ENCODE assay signal across 15 cellular contexts in genomic region chr21:32364801-32365200, GRCh38. TPM values are rescaled to one million over a fixed set of nuclear protein-coding genes. Genes with fewer than 3 reads are reported as not detected.
A peak's percentile ranks its signal among the peaks of the same experiment; 100 is the strongest.
DNase-seq lines count a peak whose midpoint lies in the region; ATAC-seq and TF ChIP-seq lines count a peak whose summit lies in the region.
"Had no signal": no experiment of that assay in that cellular context is flagged by ENCODE, and none has a peak within 500 bp of the region (broad histone marks: within the 10 kb centered on the region; RNA-seq: fewer than 3 reads in every experiment).

No MANE protein-coding gene starts in this region.

- H3K36me3 Mint-ChIP-seq in nephron (ENCODE audit: low read depth): peaks cover 65% of the 10 kb centered on the region

- intact Hi-C loops in left ventricle myocardium inferior (cut with micrococcal nuclease): no loop called here
- intact Hi-C loops in Right ventricle myocardium inferior (cut with DNase I): no loop called here
- intact Hi-C loops in dorsolateral prefrontal cortex (cut with DNase I): no loop called here
- intact Hi-C loops in uterus (cut with DNase I; ENCODE audit: low total_unique reads): no loop called here

- H3K27ac Mint-ChIP-seq in nephron: peak overlapping the region; percentile 84 to 98 (median 94)

- no peak for TF ChIP-seq POLR2A in uterus (IDR thresholded peaks at IDR 0.05)

- no peak overlapping the region for H3K4me3 Mint-ChIP-seq in nephron

- peaks cover 40% of the 10 kb centered on the region for H3K4me1 ChIP-seq in left ventricle myocardium inferior
- peaks cover 12 to 15% of the 10 kb centered on the region in 2 donors for H3K4me1 ChIP-seq in uterus

- no peaks in the 10 kb centered on the region for H3K27me3 ChIP-seq in left ventricle myocardium inferior (ENCODE audit: low read depth)
- H3K27me3 ChIP-seq in dorsolateral prefrontal cortex: no peaks in the 10 kb centered on the region
- no peaks in the 10 kb centered on the region for H3K27me3 ChIP-seq in uterus
- H3K27me3 ChIP-seq: brain microvascular endothelial cell had no signal

- peaks cover 17% of the 10 kb centered on the region for H3K4me1 Mint-ChIP-seq in nephron

- TF ChIP-seq CTCF in left ventricle myocardium inferior (IDR thresholded peaks at IDR 0.05; ENCODE audit: borderline replicate concordance) (peak; percentile 22), dorsolateral prefrontal cortex (IDR thresholded peaks at IDR 0.05 in 54 of 56, conservative IDR thresholded peaks at IDR 0.05 in 2 of 56; ENCODE audit: low read depth in 1 of 56, partially characterized antibody in 56 of 56) (no peak), nephron (IDR thresholded peaks at IDR 0.05; ENCODE audit: unreplicated experiment in 3 of 3) (no peak), uterus (IDR thresholded peaks at IDR 0.05) (peak in 1 of 4 experiments; percentile 7)

- H3K27ac ChIP-seq in left ventricle myocardium inferior (replicated peaks) (peak overlapping the region; percentile 85), dorsolateral prefrontal cortex (peak overlapping the region in 55 of 59 donors; percentile 15 to 89 (median 77)), uterus (peak overlapping the region; percentile 92 to 99)
- H3K27ac ChIP-seq: brain microvascular endothelial cell had no signal

- DNase-seq in left ventricle myocardium inferior (no peak), Right ventricle myocardium inferior (ENCODE audit: missing footprints) (no peak), dorsolateral prefrontal cortex (no peak), uterus (no peak), HuH-7 (ENCODE audit: low spot score) (no peak), AML-193 (lab: John Stamatoyannopoulos, UW) (no peak)
- DNase-seq: brain microvascular endothelial cell; mammary epithelial cell; NCI-H1105 treated with DMSO at 0.1 percent for 48 hours; NCI-H446; occipital lobe; stimulated activated CD4-positive, alpha-beta T cell treated with anti-CD3 and anti-CD28 coated beads, Interleukin-15, amount 100 ng/mL, for 24 hours had no signal

- H3K36me3 ChIP-seq in left ventricle myocardium inferior (peaks cover 75% of the 10 kb centered on the region), uterus (no peaks in the 10 kb centered on the region)

- no peaks in the 10 kb centered on the region for H3K9me3 ChIP-seq in left ventricle myocardium inferior (replicated peaks)
- no peaks in the 10 kb centered on the region for H3K9me3 ChIP-seq in uterus

- no peaks in the 10 kb centered on the region for H3K27me3 Mint-ChIP-seq in nephron (ENCODE audit: low read depth)

- H3K4me3 ChIP-seq in left ventricle myocardium inferior (no peak overlapping the region), dorsolateral prefrontal cortex (peak overlapping the region in 3 of 59 donors; percentile 5 to 12 (median 6)), uterus (no peak overlapping the region)

- H3K9me3 Mint-ChIP-seq in nephron: no peaks in the 10 kb centered on the region

- no peak for ATAC-seq in Right ventricle myocardium inferior
- no peak for ATAC-seq in HG02642 (IDR thresholded peaks at IDR 0.05; ENCODE audit: poor library complexity, unreplicated experiment)
- ATAC-seq: SK-N-SH treated with all-trans-retinoic acid at 6 μM for 48 hours had no signal

RNA-seq across cellular contexts. Expression of gene URB1, which starts 28.0 kb away (rescaled TPM):
- 13.8 TPM for total RNA-seq in left ventricle myocardium inferior
- total RNA-seq in Right ventricle myocardium inferior: 11.6 TPM
- 10 to 100 TPM; 16.2 to 31.0 (median 22.1) TPM for total RNA-seq in dorsolateral prefrontal cortex
- 10 to 100 TPM; 11.8 to 31.0 (median 26.0) TPM for total RNA-seq in uterus

RNA-seq across cellular contexts. Expression of gene EVA1C, which starts 47.7 kb away (rescaled TPM):
- total RNA-seq in left ventricle myocardium inferior (13.9 TPM), Right ventricle myocardium inferior (12.8 TPM), dorsolateral prefrontal cortex (10 to 100 TPM; 15.9 to 52.5 (median 27.2) TPM), uterus (100 to 1,000 TPM in 1 of 4 donors, 10 to 100 TPM in 2, 1 to 10 TPM in 1; 8.3 to 105 (median 48.7) TPM)
